ENCODE assay signal across 9 cellular contexts in genomic region chr20:23454816-23455215, GRCh38. TPM values are rescaled to one million over a fixed set of nuclear protein-coding genes. Genes with fewer than 3 reads are reported as not detected.
"Had no signal": no experiment of that assay in that cellular context is flagged by ENCODE, and none has a peak within 500 bp of the region (broad histone marks: within the 10 kb centered on the region; RNA-seq: fewer than 3 reads in every experiment).

No MANE protein-coding gene starts in this region.

- H3K4me3 Mint-ChIP-seq: H9 had no signal

- H3K9ac ChIP-seq: GM23248, KMS-11 had no signal

- DNase-seq: GM23248, GOT3, H9, HCEC 1CT, Karpas-422, KBM-7 had no signal

- H2AFZ ChIP-seq: GM23248 had no signal

- FAIRE-seq: H54 had no signal

- H3K4me2 ChIP-seq: KMS-11 had no signal

- H3K27ac Mint-ChIP-seq: H9 had no signal

- H3K27ac ChIP-seq: GM23248, KMS-11 had no signal

- H3K4me3 ChIP-seq: GM23248 had no signal

RNA-seq across cellular contexts. Expression of gene CST11, which starts 2.1 kb away (rescaled TPM):
- total RNA-seq: GM23248, H9, HT-29 had no signal
- polyA plus RNA-seq: GM23248 had no signal

RNA-seq across cellular contexts. Expression of gene CSTL1, which starts 15.3 kb away (rescaled TPM):
- total RNA-seq: GM23248, H9, HT-29 had no signal
- polyA plus RNA-seq: GM23248 had no signal

RNA-seq across cellular contexts. Expression of gene CST8, which starts 36.1 kb away (rescaled TPM):
- total RNA-seq: GM23248, H9, HT-29 had no signal
- polyA plus RNA-seq: GM23248 had no signal
